Comparison of ENCODE assay signal across 11 cellular contexts in the genomic region with DNA sequence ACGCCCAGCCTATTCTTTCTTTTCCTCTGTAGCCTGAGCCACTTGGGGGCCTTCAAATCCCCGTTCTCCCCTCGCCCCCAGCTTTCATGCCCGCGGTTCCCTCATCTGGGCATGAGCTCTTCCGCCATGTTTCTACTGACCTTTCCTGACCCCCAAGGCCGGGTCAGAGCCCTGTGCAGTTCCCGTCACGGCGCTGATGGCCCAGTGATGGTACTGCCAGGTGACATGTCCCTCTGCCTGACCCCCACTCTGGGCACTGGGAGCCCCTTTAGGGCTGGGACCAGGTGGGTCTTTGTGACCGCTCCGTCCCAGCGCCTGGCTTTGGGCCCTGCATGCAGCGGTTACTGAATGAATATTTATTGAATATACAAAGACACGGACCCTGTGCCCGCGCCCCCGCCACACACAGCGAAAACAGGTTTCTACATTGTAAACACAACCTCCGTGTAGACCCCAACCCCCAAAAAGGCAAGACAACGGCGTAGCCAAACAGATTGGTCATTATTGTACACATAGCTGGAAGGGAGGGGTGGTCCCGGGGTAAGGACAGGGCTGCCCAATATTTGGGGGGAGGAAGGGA. TPM values are rescaled to one million over a fixed set of nuclear protein-coding genes. Genes with fewer than 3 reads are reported as not detected.
DNase-seq lines count a peak whose midpoint lies in the region; ATAC-seq, FAIRE-seq and TF ChIP-seq lines count a peak whose summit lies in the region.
"Had no signal": no experiment of that assay in that cellular context is flagged by ENCODE, and none has a peak within 500 bp of the region (broad histone marks: within the 10 kb centered on the region; RNA-seq: fewer than 3 reads in every experiment).

No MANE protein-coding gene starts in this region.

- POLR2A ChIA-PET in A549 (lab: Yijun Ruan, JAX): interaction anchor here (0.5 kb wide), 1 partner anchor 83 kb away, joined by 3 read pairs; no protein-coding TSS in a partner anchor

- no peak for TF ChIP-seq RAD21 in A549 (conservative IDR thresholded peaks at IDR 0.05 in 1 of 2, IDR thresholded peaks at IDR 0.05 in 1 of 2)

- TF ChIP-seq EP300 in A549 (IDR thresholded peaks at IDR 0.05): no peak

- no peak for ATAC-seq in A549
- no peak for ATAC-seq in HG03457 (IDR thresholded peaks at IDR 0.05; ENCODE audit: unreplicated experiment)

- no peaks in the 10 kb centered on the region for H3K27me3 Mint-ChIP-seq in nephron (ENCODE audit: low read depth)
- H3K27me3 Mint-ChIP-seq: CD4-positive, alpha-beta T cell had no signal

- H3K36me3 Mint-ChIP-seq in nephron (ENCODE audit: low read depth): peaks cover 16% of the 10 kb centered on the region

- no peaks in the 10 kb centered on the region for H3K9me3 ChIP-seq in A549

- peaks cover 25% of the 10 kb centered on the region for H3K4me1 ChIP-seq in A549

- no peak for TF ChIP-seq POLR2A in A549 (IDR thresholded peaks at IDR 0.05; ENCODE audit: low read length)

- H3K27ac ChIP-seq in A549 (peak overlapping the region; percentile 59 to 75; a peak in 5 of 6 replicates), cingulate gyrus (ENCODE audit: low read depth, low read length) (peak overlapping the region; percentile 19)

- no peak overlapping the region for H3K4me3 ChIP-seq in A549
- H3K4me3 ChIP-seq: coronary artery had no signal

- CTCF ChIA-PET in A549 (lab: Yijun Ruan, JAX): interaction anchor here (0.6 to 1.5 kb wide), 4 partner anchors 9 to 735 kb away, joined by 3 to 7 read pairs (median 4); a partner anchor contains a TSS

- H3K4me1 Mint-ChIP-seq in nephron: no peaks in the 10 kb centered on the region

- DNase-seq in A549 (ENCODE audit: low read depth in 1 of 2, low spot score in 1 of 2) (no peak), NCI-H2171 (lab: John Stamatoyannopoulos, UW) (no peak), NCI-H774 (lab: John Stamatoyannopoulos, UW) (no peak)
- DNase-seq: NCI-H1048 had no signal

- no peak for FAIRE-seq in A549 (lab: Jason Lieb, UNC)
- FAIRE-seq: A204.1, islet of Langerhans had no signal

- peak overlapping the region in 2 of 3 experiments; percentile 26 to 41 for H3K27ac Mint-ChIP-seq in nephron
- H3K27ac Mint-ChIP-seq: CD4-positive, alpha-beta T cell had no signal

- H3K9me3 Mint-ChIP-seq in nephron: no peaks in the 10 kb centered on the region
- H3K9me3 Mint-ChIP-seq: CD4-positive, alpha-beta T cell had no signal

- no peak for TF ChIP-seq CTCF in A549 (IDR thresholded peaks at IDR 0.05)
- no peak for TF ChIP-seq CTCF in nephron (IDR thresholded peaks at IDR 0.05; ENCODE audit: unreplicated experiment in 3 of 3)

- WGBS in A549 (ENCODE audit: missing lambda C conversion rate): 86% methylated on average over 23 of the region's 23 CpGs

- H3K4me2 ChIP-seq in A549: peak overlapping the region; percentile 52

- no peak overlapping the region for H3K4me3 Mint-ChIP-seq in nephron
- H3K4me3 Mint-ChIP-seq: CD4-positive, alpha-beta T cell had no signal

TF ChIP-seq in A549, 52 proteins besides CTCF, POLR2A, EP300 and RAD21:
- no peak for TF ChIP-seq CEBPB (IDR thresholded peaks at IDR 0.05)
- no peak for TF ChIP-seq KDM5A (IDR thresholded peaks at IDR 0.05)
- no peak for TF ChIP-seq FOSL2 (IDR thresholded peaks at IDR 0.05)
- no peak for TF ChIP-seq FOSL2 (CRISPR knock-in tag; IDR thresholded peaks at IDR 0.05)
- TF ChIP-seq POLR2AphosphoS2 (conservative IDR thresholded peaks at IDR 0.05; ENCODE audit: low read length): no peak
- TF ChIP-seq HDAC2 (IDR thresholded peaks at IDR 0.05): no peak
- TF ChIP-seq RFX5 (IDR thresholded peaks at IDR 0.05): no peak
- TF ChIP-seq JUNB (IDR thresholded peaks at IDR 0.05): no peak
- TF ChIP-seq CHD2 (IDR thresholded peaks at IDR 0.05; ENCODE audit: low read length, partially characterized antibody): no peak
- TF ChIP-seq, protein P1, sequence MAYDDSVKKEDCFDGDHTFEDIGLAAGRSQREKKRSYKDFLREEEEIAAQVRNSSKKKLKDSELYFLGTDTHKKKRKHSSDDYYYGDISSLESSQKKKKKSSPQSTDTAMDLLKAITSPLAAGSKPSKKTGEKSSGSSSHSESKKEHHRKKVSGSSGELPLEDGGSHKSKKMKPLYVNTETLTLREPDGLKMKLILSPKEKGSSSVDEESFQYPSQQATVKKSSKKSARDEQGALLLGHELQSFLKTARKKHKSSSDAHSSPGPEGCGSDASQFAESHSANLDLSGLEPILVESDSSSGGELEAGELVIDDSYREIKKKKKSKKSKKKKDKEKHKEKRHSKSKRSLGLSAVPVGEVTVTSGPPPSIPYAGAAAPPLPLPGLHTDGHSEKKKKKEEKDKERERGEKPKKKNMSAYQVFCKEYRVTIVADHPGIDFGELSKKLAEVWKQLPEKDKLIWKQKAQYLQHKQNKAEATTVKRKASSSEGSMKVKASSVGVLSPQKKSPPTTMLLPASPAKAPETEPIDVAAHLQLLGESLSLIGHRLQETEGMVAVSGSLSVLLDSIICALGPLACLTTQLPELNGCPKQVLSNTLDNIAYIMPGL (CRISPR knock-in tag; IDR thresholded peaks at IDR 0.05; ENCODE audit: borderline replicate concordance): no peak
- TF ChIP-seq, protein P2, sequence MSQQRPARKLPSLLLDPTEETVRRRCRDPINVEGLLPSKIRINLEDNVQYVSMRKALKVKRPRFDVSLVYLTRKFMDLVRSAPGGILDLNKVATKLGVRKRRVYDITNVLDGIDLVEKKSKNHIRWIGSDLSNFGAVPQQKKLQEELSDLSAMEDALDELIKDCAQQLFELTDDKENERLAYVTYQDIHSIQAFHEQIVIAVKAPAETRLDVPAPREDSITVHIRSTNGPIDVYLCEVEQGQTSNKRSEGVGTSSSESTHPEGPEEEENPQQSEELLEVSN (IDR thresholded peaks at IDR 0.05; ENCODE audit: borderline replicate concordance, low read depth): no peak

RNA-seq across cellular contexts. Expression of a gene that starts 7.7 kb away (rescaled TPM):
- polyA plus RNA-seq in A549 (2011; rRNA removed) (50.2 and 69.4 TPM in 2 replicates), A549 (2017; fragmentation: RNase III; extraction: RNeasy Plus Mini Kit Qiagen cat#74134 plus additional on column Dnase treatment) (35.4 to 42.1 TPM (median 36.4 TPM) in 3 replicates)
- polyA plus RNA-seq in A549 (2012; cell fraction: cytosol; rRNA removed): 41.9 and 44.2 TPM in 2 replicates
- 87.5 and 87.8 TPM in 2 replicates for polyA plus RNA-seq in A549 (2012; cell fraction: nucleus; rRNA removed)
- polyA minus RNA-seq in A549 (2011; rRNA and poly(A)+ RNA removed): 66.1 and 88.8 TPM in 2 replicates

RNA-seq across cellular contexts. Expression of a gene that starts 9.2 kb away (rescaled TPM):
- polyA plus RNA-seq in A549 (2011; rRNA removed) (45.4 and 93.9 TPM in 2 replicates), A549 (2017; fragmentation: RNase III; extraction: RNeasy Plus Mini Kit Qiagen cat#74134 plus additional on column Dnase treatment) (70.9 to 87.8 TPM (median 81.1 TPM) in 3 replicates)
- 12.9 and 13.5 TPM in 2 replicates for polyA plus RNA-seq in A549 (2012; cell fraction: cytosol; rRNA removed)
- polyA plus RNA-seq in A549 (2012; cell fraction: nucleus; rRNA removed): 38.8 and 39.7 TPM in 2 replicates
- polyA minus RNA-seq in A549 (2011; rRNA and poly(A)+ RNA removed): 132 and 172 TPM in 2 replicates

RNA-seq across cellular contexts. Expression of a gene that starts 9.8 kb away (rescaled TPM):
- 30.7 and 39.2 TPM in 2 replicates for polyA plus RNA-seq in A549 (2011; rRNA removed)
- polyA plus RNA-seq in A549 (2012; cell fraction: cytosol; rRNA removed): 50.2 and 50.3 TPM in 2 replicates
- polyA plus RNA-seq in A549 (2012; cell fraction: nucleus; rRNA removed): 84.6 and 89.9 TPM in 2 replicates
- polyA plus RNA-seq in A549 (2017; fragmentation: RNase III; extraction: RNeasy Plus Mini Kit Qiagen cat#74134 plus additional on column Dnase treatment): 52.8 to 61.0 TPM (median 60.9 TPM) in 3 replicates
- polyA minus RNA-seq in A549 (2011; rRNA and poly(A)+ RNA removed): 22.6 and 24.5 TPM in 2 replicates

RNA-seq across cellular contexts. Expression of a gene that starts 37.6 kb away (rescaled TPM):
- polyA plus RNA-seq in A549 (2011; rRNA removed): 6.5 and 6.7 TPM in 2 replicates
- polyA plus RNA-seq in A549 (2012; cell fraction: cytosol; rRNA removed): 12.1 and 15.6 TPM in 2 replicates
- polyA plus RNA-seq in A549 (2012; cell fraction: nucleus; rRNA removed): 31.6 and 41.7 TPM in 2 replicates
- polyA plus RNA-seq in A549 (2017; fragmentation: RNase III; extraction: RNeasy Plus Mini Kit Qiagen cat#74134 plus additional on column Dnase treatment): 9.3 to 11.4 TPM (median 10.0 TPM) in 3 replicates
- polyA minus RNA-seq in A549 (2011; rRNA and poly(A)+ RNA removed): 7.8 and 8.7 TPM in 2 replicates

RNA-seq across cellular contexts. Expression of a gene that starts 42.8 kb away (rescaled TPM):
- polyA plus RNA-seq in A549 (2011; rRNA removed) (5.6 and 6.7 TPM in 2 replicates), A549 (2017; fragmentation: RNase III; extraction: RNeasy Plus Mini Kit Qiagen cat#74134 plus additional on column Dnase treatment) (7.5 to 9.5 TPM (median 8.5 TPM) in 3 replicates)
- polyA plus RNA-seq in A549 (2012; cell fraction: cytosol; rRNA removed): 4.7 and 5.4 TPM in 2 replicates
- 4.2 and 5.6 TPM in 2 replicates for polyA plus RNA-seq in A549 (2012; cell fraction: nucleus; rRNA removed)
- 9.2 and 10.9 TPM in 2 replicates for polyA minus RNA-seq in A549 (2011; rRNA and poly(A)+ RNA removed)
